7 cellular contexts compared by ENCODE assay signal in genomic region chr17:72122668-72123495, GRCh38. TPM values are rescaled to one million over a fixed set of nuclear protein-coding genes. Genes with fewer than 3 reads are reported as not detected.
DNase-seq lines count a peak whose midpoint lies in the region; ATAC-seq lines count a peak whose summit lies in the region.

No MANE protein-coding gene starts in this region.

- H2AFZ ChIP-seq in GM23248 = peak overlapping the region; percentile 80

- H3K4me1 ChIP-seq in GM23248 (ENCODE audit: insufficient read depth) (peaks cover 41% of the 10 kb centered on the region), right cardiac atrium (ENCODE audit: control insufficient read depth, insufficient read depth, low read length) (peaks cover 2% of the 10 kb centered on the region)

- peaks cover 13% of the 10 kb centered on the region for H3K36me3 ChIP-seq in GM23248 (ENCODE audit: low read depth)

- no peak for ATAC-seq in right cardiac atrium
- no peak for ATAC-seq in GM21723 (IDR thresholded peaks at IDR 0.05; ENCODE audit: unreplicated experiment)
- no peak for ATAC-seq in HG03520 (IDR thresholded peaks at IDR 0.05; ENCODE audit: unreplicated experiment)

- DNase-seq in GM23248 (peak; percentile 83), right cardiac atrium (peak; percentile 37 to 79 (median 72)), medulla oblongata (ENCODE audit: extremely low spot score) (no peak)
- DNase-seq in T-helper 2 cell treated with Interferon-gamma antibody and Interleukin-4, amounts not matched to agents 5 μg/mL and 100 μg/mL, for 36 hours (ENCODE audit: low spot score) = no peak

- no peak overlapping the region for H3K4me3 Mint-ChIP-seq in T-helper 2 cell treated with Interferon-gamma antibody and Interleukin-4, amounts not matched to agents 5 μg/mL and 100 μg/mL, for 36 hours

- no peaks in the 10 kb centered on the region for H3K36me3 Mint-ChIP-seq in T-helper 2 cell treated with Interferon-gamma antibody and Interleukin-4, amounts not matched to agents 5 μg/mL and 100 μg/mL, for 36 hours (ENCODE audit: low read depth)

- H3K27ac Mint-ChIP-seq in T-helper 2 cell treated with Interferon-gamma antibody and Interleukin-4, amounts not matched to agents 5 μg/mL and 100 μg/mL, for 36 hours = peak overlapping the region; percentile 58

- H3K9me3 Mint-ChIP-seq in T-helper 2 cell treated with Interferon-gamma antibody and Interleukin-4, amounts not matched to agents 5 μg/mL and 100 μg/mL, for 36 hours = no peaks in the 10 kb centered on the region

- H3F3A ChIP-seq in GM23248 (ENCODE audit: insufficient read depth) = peaks cover 36% of the 10 kb centered on the region

- peaks cover 38% of the 10 kb centered on the region for H3K79me2 ChIP-seq in GM23248 (ENCODE audit: insufficient read depth)

- WGBS in GM23248 (ENCODE audit: low coverage in 1 of 2, low lambda C conversion rate in 2 of 2, missing lambda C conversion rate in 2 of 2), 2 experiments = 30 to 36% methylated on average over 46 to 52 of the region's 55 CpGs
- 9% methylated on average over 55 of the region's 55 CpGs for WGBS in right cardiac atrium

- H3K4me2 ChIP-seq in GM23248 (ENCODE audit: unreplicated experiment) = peak overlapping the region; percentile 75

- H3K27me3 Mint-ChIP-seq in T-helper 2 cell treated with Interferon-gamma antibody and Interleukin-4, amounts not matched to agents 5 μg/mL and 100 μg/mL, for 36 hours (ENCODE audit: low read depth) = peaks cover 62% of the 10 kb centered on the region

- H3K27me3 ChIP-seq in GM23248 (replicated peaks; ENCODE audit: insufficient read depth) (no peaks in the 10 kb centered on the region), right cardiac atrium (ENCODE audit: control insufficient read depth, insufficient read depth) (no peaks in the 10 kb centered on the region)

- no peaks in the 10 kb centered on the region for H3K9me2 ChIP-seq in GM23248 (ENCODE audit: insufficient read depth)

- no peaks in the 10 kb centered on the region for H4K20me1 ChIP-seq in GM23248 (ENCODE audit: insufficient read depth)

- intact Hi-C loops in right cardiac atrium (cut with DNase I) = loop anchor here in 3 of 4 donors (5.0 to 10.0 kb wide), 3 partner anchors 64 to 414 kb away; no protein-coding TSS in a partner anchor

- H3K9me3 ChIP-seq in GM23248 (ENCODE audit: low read depth) = no peaks in the 10 kb centered on the region
- H3K9me3 ChIP-seq in right cardiac atrium (ENCODE audit: control insufficient read depth, low read length) = no peaks in the 10 kb centered on the region

- H3K4me1 Mint-ChIP-seq in T-helper 2 cell treated with Interferon-gamma antibody and Interleukin-4, amounts not matched to agents 5 μg/mL and 100 μg/mL, for 36 hours (ENCODE audit: low read depth) = no peaks in the 10 kb centered on the region

- H3K27ac ChIP-seq in GM23248 = no peak overlapping the region
- peak overlapping the region; percentile 32 for H3K27ac ChIP-seq in right cardiac atrium (ENCODE audit: low read length)
- peak overlapping the region in 11 of 21 experiments; percentile 14 to 87 (median 62) for H3K27ac ChIP-seq in skin epidermis

- in situ Hi-C loops in GM23248 (cut with MboI) = loop anchor here (25.0 kb wide), 1 partner anchor 1361 kb away; no protein-coding TSS in a partner anchor

- H3K9ac ChIP-seq in GM23248 = peak overlapping the region; percentile 79

- H3K4me3 ChIP-seq in GM23248 = peak overlapping the region; percentile 94
- peak overlapping the region; percentile 59 for H3K4me3 ChIP-seq in right cardiac atrium (ENCODE audit: low read length)
- H3K4me3 ChIP-seq in skin epidermis = peak overlapping the region; percentile 34 to 69 (median 56)

RNA-seq across cellular contexts. Expression of gene SOX9, which starts 2.1 kb away (rescaled TPM):
- total RNA-seq in GM23248 (2014; rRNA removed; shearing (Covaris generic)) = 13.8 and 16.6 TPM in 2 replicates
- 18.5 and 20.8 TPM in 2 replicates for polyA plus RNA-seq in GM23248 (2016; fragmentation: Nextera tagmentation; extraction: Ambion mirVana)
- total RNA-seq in right cardiac atrium = 10 to 100 TPM; 10.5 to 23.5 (median 20.6) TPM
- 12.5 TPM for polyA plus RNA-seq in right cardiac atrium

Comparison
In these comparisons a context has a peak if more than half of its experiments do, and no peak if none do; other contexts are left out.
1. DNase-seq: peak in GM23248 (single experiment) and right cardiac atrium (3 of 3); none in T-helper 2 cell treated with Interferon-gamma antibody and Interleukin-4, amounts not matched to agents 5 μg/mL and 100 μg/mL, for 36 hours (single experiment) and medulla oblongata (single experiment).
2. Peak in every context shown above with its lines, with median percentiles within 50 percentile points of each other: H3K4me3 ChIP-seq.